ENCODE assay signal across 1 cellular context in the genomic region with DNA sequence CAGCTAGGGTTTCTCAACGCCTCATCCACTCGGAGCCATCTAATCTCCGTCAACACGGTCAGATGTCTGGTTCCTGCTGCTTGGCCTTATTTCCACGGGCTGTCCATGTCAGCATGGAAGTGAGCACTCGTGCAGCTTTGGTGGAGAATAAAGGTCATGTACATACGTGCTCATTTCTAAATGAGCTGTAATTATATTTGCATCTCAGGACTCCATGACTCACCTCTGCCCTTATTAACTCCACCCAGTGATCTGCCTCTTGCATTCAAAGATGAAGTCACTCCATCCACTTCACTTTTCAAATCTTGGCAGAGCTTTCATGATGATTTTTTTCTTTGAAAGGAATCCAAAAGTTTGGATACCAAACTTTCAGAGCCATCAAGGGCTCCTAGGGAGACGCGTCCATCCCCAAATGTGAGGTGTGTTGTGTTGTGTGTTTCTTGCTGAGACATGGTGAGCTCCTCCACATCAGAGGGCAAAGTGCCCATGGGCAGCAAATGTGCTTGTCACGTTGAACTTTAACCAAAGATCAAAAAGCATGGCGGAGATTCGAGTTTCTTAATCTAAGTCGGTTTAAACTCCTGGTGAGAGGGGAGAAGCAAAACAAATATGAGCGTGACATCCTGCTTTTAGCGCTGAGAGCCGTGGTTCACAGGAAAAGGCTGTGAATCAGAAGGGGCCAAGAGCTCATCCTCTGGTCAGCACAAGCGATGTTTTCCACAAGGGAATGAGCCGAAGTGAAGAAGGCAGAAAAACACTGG.
TF ChIP-seq lines count a peak whose summit lies in the region.

No MANE protein-coding gene starts in this region.

TF ChIP-seq in HepG2, 621 proteins besides CTCF, POLR2A, EP300 and RAD21 (continued from another document and continues in another):
- no peak for TF ChIP-seq SOX6 (IDR thresholded peaks at IDR 0.05)
- TF ChIP-seq SOX6 (CRISPR knock-in tag; IDR thresholded peaks at IDR 0.05) = peak; percentile 76; the same call in 1 of the 2 replicates
- no peak for TF ChIP-seq MEIS1 (CRISPR knock-in tag; IDR thresholded peaks at IDR 0.05; ENCODE audit: borderline replicate concordance)
- no peak for TF ChIP-seq ZFP62 (CRISPR knock-in tag; IDR thresholded peaks at IDR 0.05)
- TF ChIP-seq ZNF7 (CRISPR knock-in tag; IDR thresholded peaks at IDR 0.05) = no peak
- 0 out of 2 replicates have a peak, but pooled peaks have one; percentile 37 for TF ChIP-seq ZNF124 (CRISPR knock-in tag; IDR thresholded peaks at IDR 0.05)
- TF ChIP-seq FLYWCH1 (CRISPR knock-in tag; IDR thresholded peaks at IDR 0.05) = no peak
- no peak for TF ChIP-seq NFYC (CRISPR knock-in tag; IDR thresholded peaks at IDR 0.05)
- TF ChIP-seq, protein P1, sequence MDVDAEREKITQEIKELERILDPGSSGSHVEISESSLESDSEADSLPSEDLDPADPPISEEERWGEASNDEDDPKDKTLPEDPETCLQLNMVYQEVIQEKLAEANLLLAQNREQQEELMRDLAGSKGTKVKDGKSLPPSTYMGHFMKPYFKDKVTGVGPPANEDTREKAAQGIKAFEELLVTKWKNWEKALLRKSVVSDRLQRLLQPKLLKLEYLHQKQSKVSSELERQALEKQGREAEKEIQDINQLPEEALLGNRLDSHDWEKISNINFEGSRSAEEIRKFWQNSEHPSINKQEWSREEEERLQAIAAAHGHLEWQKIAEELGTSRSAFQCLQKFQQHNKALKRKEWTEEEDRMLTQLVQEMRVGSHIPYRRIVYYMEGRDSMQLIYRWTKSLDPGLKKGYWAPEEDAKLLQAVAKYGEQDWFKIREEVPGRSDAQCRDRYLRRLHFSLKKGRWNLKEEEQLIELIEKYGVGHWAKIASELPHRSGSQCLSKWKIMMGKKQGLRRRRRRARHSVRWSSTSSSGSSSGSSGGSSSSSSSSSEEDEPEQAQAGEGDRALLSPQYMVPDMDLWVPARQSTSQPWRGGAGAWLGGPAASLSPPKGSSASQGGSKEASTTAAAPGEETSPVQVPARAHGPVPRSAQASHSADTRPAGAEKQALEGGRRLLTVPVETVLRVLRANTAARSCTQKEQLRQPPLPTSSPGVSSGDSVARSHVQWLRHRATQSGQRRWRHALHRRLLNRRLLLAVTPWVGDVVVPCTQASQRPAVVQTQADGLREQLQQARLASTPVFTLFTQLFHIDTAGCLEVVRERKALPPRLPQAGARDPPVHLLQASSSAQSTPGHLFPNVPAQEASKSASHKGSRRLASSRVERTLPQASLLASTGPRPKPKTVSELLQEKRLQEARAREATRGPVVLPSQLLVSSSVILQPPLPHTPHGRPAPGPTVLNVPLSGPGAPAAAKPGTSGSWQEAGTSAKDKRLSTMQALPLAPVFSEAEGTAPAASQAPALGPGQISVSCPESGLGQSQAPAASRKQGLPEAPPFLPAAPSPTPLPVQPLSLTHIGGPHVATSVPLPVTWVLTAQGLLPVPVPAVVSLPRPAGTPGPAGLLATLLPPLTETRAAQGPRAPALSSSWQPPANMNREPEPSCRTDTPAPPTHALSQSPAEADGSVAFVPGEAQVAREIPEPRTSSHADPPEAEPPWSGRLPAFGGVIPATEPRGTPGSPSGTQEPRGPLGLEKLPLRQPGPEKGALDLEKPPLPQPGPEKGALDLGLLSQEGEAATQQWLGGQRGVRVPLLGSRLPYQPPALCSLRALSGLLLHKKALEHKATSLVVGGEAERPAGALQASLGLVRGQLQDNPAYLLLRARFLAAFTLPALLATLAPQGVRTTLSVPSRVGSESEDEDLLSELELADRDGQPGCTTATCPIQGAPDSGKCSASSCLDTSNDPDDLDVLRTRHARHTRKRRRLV (CRISPR knock-in tag; IDR thresholded peaks at IDR 0.05) = no peak
- TF ChIP-seq ATF1 (CRISPR knock-in tag; IDR thresholded peaks at IDR 0.05) = no peak
- peak; percentile 57; the same call in 1 of the 2 replicates for TF ChIP-seq MED13 (CRISPR knock-in tag; IDR thresholded peaks at IDR 0.05)
- TF ChIP-seq ZNF44 (CRISPR knock-in tag; IDR thresholded peaks at IDR 0.05) = no peak
- TF ChIP-seq ZNF484 (CRISPR knock-in tag; IDR thresholded peaks at IDR 0.05; ENCODE audit: borderline replicate concordance, low read depth) = no peak
- TF ChIP-seq, protein P2, sequence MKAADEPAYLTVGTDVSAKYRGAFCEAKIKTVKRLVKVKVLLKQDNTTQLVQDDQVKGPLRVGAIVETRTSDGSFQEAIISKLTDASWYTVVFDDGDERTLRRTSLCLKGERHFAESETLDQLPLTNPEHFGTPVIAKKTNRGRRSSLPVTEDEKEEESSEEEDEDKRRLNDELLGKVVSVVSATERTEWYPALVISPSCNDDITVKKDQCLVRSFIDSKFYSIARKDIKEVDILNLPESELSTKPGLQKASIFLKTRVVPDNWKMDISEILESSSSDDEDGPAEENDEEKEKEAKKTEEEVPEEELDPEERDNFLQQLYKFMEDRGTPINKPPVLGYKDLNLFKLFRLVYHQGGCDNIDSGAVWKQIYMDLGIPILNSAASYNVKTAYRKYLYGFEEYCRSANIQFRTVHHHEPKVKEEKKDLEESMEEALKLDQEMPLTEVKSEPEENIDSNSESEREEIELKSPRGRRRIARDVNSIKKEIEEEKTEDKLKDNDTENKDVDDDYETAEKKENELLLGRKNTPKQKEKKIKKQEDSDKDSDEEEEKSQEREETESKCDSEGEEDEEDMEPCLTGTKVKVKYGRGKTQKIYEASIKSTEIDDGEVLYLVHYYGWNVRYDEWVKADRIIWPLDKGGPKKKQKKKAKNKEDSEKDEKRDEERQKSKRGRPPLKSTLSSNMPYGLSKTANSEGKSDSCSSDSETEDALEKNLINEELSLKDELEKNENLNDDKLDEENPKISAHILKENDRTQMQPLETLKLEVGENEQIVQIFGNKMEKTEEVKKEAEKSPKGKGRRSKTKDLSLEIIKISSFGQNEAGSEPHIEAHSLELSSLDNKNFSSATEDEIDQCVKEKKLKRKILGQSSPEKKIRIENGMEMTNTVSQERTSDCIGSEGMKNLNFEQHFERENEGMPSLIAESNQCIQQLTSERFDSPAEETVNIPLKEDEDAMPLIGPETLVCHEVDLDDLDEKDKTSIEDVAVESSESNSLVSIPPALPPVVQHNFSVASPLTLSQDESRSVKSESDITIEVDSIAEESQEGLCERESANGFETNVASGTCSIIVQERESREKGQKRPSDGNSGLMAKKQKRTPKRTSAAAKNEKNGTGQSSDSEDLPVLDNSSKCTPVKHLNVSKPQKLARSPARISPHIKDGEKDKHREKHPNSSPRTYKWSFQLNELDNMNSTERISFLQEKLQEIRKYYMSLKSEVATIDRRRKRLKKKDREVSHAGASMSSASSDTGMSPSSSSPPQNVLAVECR (CRISPR knock-in tag; IDR thresholded peaks at IDR 0.05; ENCODE audit: borderline replicate concordance) = no peak
- TF ChIP-seq ZNF282 (IDR thresholded peaks at IDR 0.05; ENCODE audit: partially characterized antibody) = no peak
- TF ChIP-seq, protein P3, sequence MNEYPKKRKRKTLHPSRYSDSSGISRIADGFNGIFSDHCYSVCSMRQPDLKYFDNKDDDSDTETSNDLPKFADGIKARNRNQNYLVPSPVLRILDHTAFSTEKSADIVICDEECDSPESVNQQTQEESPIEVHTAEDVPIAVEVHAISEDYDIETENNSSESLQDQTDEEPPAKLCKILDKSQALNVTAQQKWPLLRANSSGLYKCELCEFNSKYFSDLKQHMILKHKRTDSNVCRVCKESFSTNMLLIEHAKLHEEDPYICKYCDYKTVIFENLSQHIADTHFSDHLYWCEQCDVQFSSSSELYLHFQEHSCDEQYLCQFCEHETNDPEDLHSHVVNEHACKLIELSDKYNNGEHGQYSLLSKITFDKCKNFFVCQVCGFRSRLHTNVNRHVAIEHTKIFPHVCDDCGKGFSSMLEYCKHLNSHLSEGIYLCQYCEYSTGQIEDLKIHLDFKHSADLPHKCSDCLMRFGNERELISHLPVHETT (CRISPR knock-in tag; conservative IDR thresholded peaks at IDR 0.05) = no peak
- TF ChIP-seq PHF5A (CRISPR knock-in tag; IDR thresholded peaks at IDR 0.05; ENCODE audit: low read depth, unreplicated experiment) = no peak
- TF ChIP-seq, protein P4, sequence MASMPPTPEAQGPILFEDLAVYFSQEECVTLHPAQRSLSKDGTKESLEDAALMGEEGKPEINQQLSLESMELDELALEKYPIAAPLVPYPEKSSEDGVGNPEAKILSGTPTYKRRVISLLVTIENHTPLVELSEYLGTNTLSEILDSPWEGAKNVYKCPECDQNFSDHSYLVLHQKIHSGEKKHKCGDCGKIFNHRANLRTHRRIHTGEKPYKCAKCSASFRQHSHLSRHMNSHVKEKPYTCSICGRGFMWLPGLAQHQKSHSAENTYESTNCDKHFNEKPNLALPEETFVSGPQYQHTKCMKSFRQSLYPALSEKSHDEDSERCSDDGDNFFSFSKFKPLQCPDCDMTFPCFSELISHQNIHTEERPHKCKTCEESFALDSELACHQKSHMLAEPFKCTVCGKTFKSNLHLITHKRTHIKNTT (CRISPR knock-in tag; IDR thresholded peaks at IDR 0.05) = no peak
- TF ChIP-seq ZNF382 (CRISPR knock-in tag; IDR thresholded peaks at IDR 0.05; ENCODE audit: borderline replicate concordance) = no peak
- TF ChIP-seq, protein P5, sequence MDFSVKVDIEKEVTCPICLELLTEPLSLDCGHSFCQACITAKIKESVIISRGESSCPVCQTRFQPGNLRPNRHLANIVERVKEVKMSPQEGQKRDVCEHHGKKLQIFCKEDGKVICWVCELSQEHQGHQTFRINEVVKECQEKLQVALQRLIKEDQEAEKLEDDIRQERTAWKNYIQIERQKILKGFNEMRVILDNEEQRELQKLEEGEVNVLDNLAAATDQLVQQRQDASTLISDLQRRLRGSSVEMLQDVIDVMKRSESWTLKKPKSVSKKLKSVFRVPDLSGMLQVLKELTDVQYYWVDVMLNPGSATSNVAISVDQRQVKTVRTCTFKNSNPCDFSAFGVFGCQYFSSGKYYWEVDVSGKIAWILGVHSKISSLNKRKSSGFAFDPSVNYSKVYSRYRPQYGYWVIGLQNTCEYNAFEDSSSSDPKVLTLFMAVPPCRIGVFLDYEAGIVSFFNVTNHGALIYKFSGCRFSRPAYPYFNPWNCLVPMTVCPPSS (IDR thresholded peaks at IDR 0.05) = no peak
- no peak for TF ChIP-seq BHLHE40 (IDR thresholded peaks at IDR 0.05; ENCODE audit: low read length)
- TF ChIP-seq RBM39 (IDR thresholded peaks at IDR 0.05; ENCODE audit: low read depth, low read length, poor library complexity, severe bottlenecking) = no peak
- TF ChIP-seq ZNF713 (CRISPR knock-in tag; IDR thresholded peaks at IDR 0.05) = no peak
- TF ChIP-seq, protein P6, sequence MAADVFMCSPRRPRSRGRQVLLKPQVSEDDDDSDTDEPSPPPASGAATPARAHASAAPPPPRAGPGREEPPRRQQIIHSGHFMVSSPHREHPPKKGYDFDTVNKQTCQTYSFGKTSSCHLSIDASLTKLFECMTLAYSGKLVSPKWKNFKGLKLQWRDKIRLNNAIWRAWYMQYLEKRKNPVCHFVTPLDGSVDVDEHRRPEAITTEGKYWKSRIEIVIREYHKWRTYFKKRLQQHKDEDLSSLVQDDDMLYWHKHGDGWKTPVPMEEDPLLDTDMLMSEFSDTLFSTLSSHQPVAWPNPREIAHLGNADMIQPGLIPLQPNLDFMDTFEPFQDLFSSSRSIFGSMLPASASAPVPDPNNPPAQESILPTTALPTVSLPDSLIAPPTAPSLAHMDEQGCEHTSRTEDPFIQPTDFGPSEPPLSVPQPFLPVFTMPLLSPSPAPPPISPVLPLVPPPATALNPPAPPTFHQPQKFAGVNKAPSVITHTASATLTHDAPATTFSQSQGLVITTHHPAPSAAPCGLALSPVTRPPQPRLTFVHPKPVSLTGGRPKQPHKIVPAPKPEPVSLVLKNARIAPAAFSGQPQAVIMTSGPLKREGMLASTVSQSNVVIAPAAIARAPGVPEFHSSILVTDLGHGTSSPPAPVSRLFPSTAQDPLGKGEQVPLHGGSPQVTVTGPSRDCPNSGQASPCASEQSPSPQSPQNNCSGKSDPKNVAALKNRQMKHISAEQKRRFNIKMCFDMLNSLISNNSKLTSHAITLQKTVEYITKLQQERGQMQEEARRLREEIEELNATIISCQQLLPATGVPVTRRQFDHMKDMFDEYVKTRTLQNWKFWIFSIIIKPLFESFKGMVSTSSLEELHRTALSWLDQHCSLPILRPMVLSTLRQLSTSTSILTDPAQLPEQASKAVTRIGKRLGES (CRISPR knock-in tag; IDR thresholded peaks at IDR 0.05; ENCODE audit: borderline replicate concordance) = no peak
- peak; percentile 62; the same call in 1 of the 2 replicates for TF ChIP-seq CREM (IDR thresholded peaks at IDR 0.05)
- TF ChIP-seq CREM (CRISPR knock-in tag; IDR thresholded peaks at IDR 0.05) = no peak
- TF ChIP-seq MIXL1 (CRISPR knock-in tag; IDR thresholded peaks at IDR 0.05) = peak; percentile 86
- TF ChIP-seq, protein P7, sequence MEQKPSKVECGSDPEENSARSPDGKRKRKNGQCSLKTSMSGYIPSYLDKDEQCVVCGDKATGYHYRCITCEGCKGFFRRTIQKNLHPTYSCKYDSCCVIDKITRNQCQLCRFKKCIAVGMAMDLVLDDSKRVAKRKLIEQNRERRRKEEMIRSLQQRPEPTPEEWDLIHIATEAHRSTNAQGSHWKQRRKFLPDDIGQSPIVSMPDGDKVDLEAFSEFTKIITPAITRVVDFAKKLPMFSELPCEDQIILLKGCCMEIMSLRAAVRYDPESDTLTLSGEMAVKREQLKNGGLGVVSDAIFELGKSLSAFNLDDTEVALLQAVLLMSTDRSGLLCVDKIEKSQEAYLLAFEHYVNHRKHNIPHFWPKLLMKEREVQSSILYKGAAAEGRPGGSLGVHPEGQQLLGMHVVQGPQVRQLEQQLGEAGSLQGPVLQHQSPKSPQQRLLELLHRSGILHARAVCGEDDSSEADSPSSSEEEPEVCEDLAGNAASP (CRISPR knock-in tag; IDR thresholded peaks at IDR 0.05; ENCODE audit: borderline replicate concordance) = peak; percentile 57; the same call in 1 of the 2 replicates
- TF ChIP-seq, protein P8, sequence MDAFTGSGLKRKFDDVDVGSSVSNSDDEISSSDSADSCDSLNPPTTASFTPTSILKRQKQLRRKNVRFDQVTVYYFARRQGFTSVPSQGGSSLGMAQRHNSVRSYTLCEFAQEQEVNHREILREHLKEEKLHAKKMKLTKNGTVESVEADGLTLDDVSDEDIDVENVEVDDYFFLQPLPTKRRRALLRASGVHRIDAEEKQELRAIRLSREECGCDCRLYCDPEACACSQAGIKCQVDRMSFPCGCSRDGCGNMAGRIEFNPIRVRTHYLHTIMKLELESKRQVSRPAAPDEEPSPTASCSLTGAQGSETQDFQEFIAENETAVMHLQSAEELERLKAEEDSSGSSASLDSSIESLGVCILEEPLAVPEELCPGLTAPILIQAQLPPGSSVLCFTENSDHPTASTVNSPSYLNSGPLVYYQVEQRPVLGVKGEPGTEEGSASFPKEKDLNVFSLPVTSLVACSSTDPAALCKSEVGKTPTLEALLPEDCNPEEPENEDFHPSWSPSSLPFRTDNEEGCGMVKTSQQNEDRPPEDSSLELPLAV (CRISPR knock-in tag; conservative IDR thresholded peaks at IDR 0.05; ENCODE audit: low read depth) = no peak
- TF ChIP-seq, protein P9, sequence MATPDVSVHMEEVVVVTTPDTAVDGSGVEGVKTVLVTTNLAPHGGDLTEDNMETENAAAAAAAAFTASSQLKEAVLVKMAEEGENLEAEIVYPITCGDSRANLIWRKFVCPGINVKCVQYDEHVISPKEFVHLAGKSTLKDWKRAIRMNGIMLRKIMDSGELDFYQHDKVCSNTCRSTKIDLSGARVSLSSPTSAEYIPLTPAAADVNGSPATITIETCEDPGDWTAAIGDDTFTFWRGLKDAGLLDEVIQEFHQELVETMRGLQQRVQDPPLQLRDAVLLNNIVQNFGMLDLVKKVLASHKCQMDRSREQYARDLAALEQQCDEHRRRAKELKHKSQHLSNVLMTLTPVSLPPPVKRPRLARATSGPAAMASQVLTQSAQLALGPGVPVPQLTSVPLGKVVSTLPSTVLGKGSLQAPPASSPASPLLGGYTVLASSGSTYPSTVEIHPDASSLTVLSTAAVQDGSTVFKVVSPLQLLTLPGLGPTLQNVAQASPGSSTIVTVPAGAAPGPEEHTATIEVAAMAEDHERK (CRISPR knock-in tag; IDR thresholded peaks at IDR 0.05; ENCODE audit: low read depth) = no peak
- TF ChIP-seq ISX (CRISPR knock-in tag; conservative IDR thresholded peaks at IDR 0.05) = no peak
- TF ChIP-seq ZNF101 (CRISPR knock-in tag; IDR thresholded peaks at IDR 0.05; ENCODE audit: borderline replicate concordance, low read depth) = no peak
- no peak for TF ChIP-seq ZNF619 (CRISPR knock-in tag; IDR thresholded peaks at IDR 0.05)
